In the genomic region with DNA sequence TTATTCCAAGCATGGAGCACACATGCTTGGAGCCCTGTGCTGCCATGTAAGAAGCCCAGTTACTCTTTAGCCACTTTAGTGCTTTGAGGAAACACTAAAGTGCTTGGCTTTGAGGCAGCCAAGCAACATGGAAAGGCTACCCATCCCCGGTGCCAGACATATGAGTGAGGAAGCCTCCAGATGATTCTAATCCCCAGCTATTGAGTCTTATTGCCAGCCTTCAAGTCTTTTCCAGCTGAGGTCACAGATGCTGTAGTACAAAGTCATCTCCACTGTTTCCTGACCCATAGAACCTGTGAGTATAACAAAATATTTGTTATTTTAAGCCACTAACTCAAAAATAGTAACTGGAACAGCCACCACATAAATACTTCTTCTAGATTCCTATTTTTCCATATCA, we compare ENCODE assay signal across 19 cellular contexts.
"Had no signal": no experiment of that assay in that cellular context is flagged by ENCODE, and none has a peak within 500 bp of the region (broad histone marks: within the 10 kb centered on the region; RNA-seq: fewer than 3 reads in every experiment).

No MANE protein-coding gene starts in this region.

- H3K27ac ChIP-seq: coronary artery, foreskin keratinocyte, left lung, sigmoid colon, suprapubic skin, VCaP had no signal

- H3K9me3 ChIP-seq: left lung, sigmoid colon, suprapubic skin had no signal

- H3K36me3 ChIP-seq: sigmoid colon, suprapubic skin had no signal

- DNase-seq: activated CD4-positive, alpha-beta T cell treated with anti-CD3 and anti-CD28 coated beads for 36 hours; activated CD8-positive, alpha-beta memory T cell treated with anti-CD3 and anti-CD28 coated beads, Interleukin-2, amount 50 U/mL, for 48 hours; activated CD8-positive, alpha-beta T cell treated with anti-CD3 and anti-CD28 coated beads, Interleukin-2, amount 10 ng/mL, durations not matched to agents 7 days and 5 days; activated naive CD4-positive, alpha-beta T cell; central memory CD4-positive, alpha-beta T cell; effector memory CD4-positive, alpha-beta T cell; foreskin keratinocyte; head of caudate nucleus; left lung; mesendoderm; nephron progenitor cell; sigmoid colon; stimulated activated CD4-positive, alpha-beta T cell treated with anti-CD3 and anti-CD28 coated beads, Interleukin-12 subunit alpha, Interleukin-12 subunit beta, amount 100 ng/mL, for 4 hours; stimulated activated naive CD4-positive, alpha-beta T cell treated with Interleukin-2 at 50 U/mL for 16 hours; T1000 had no signal

- ATAC-seq: activated CD4-positive, alpha-beta T cell treated with anti-CD3 and anti-CD28 coated beads for 36 hours; activated CD8-positive, alpha-beta T cell treated with anti-CD3 and anti-CD28 coated beads, Interleukin-2, amount 10 ng/mL, durations not matched to agents 7 days and 5 days; foreskin keratinocyte; left lung had no signal

- FAIRE-seq: islet of Langerhans had no signal

- H3K4me3 ChIP-seq: coronary artery, left lung, sigmoid colon, suprapubic skin had no signal
